ENCODE assay signal across 11 cellular contexts in genomic region chr11:130829801-130830562, GRCh38.
DNase-seq lines count a peak whose midpoint lies in the region; ATAC-seq and TF ChIP-seq lines count a peak whose summit lies in the region.
"Had no signal": no experiment of that assay in that cellular context is flagged by ENCODE, and none has a peak within 500 bp of the region (broad histone marks: within the 10 kb centered on the region; RNA-seq: fewer than 3 reads in every experiment).

No MANE protein-coding gene starts in this region.

- H3K4me3 ChIP-seq in muscle layer of colon (ENCODE audit: low read depth in 1 of 2, low read length in 2 of 2) (peak overlapping the region in 1 of 2 donors; percentile 33), uterus (no peak overlapping the region)

- H3K9me3 ChIP-seq in muscle layer of colon (ENCODE audit: low read length) = no peaks in the 10 kb centered on the region
- H3K9me3 ChIP-seq in uterus = no peaks in the 10 kb centered on the region

- peak; percentile 43 for DNase-seq in astrocyte of the hippocampus (ENCODE audit: low read depth, low spot score)
- peak; percentile 86 for DNase-seq in Right ventricle myocardium superior
- DNase-seq in uterus = peak; percentile 53 to 78
- DNase-seq in NOMO-1 treated with dmso at 0.1 percent for 144 hours (lab: John Stamatoyannopoulos, UW; ENCODE audit: unreplicated experiment) = no peak
- no peak for DNase-seq in activated CD4-positive, alpha-beta T cell treated with anti-CD3 and anti-CD28 coated beads for 1 hour
- DNase-seq: activated CD8-positive, alpha-beta T cell treated with anti-CD3 and anti-CD28 coated beads for 36 hours; amniotic stem cell; stimulated activated CD4-positive, alpha-beta T cell treated with anti-CD3 and anti-CD28 coated beads, Interleukin-15, amount 100 ng/mL, for 24 hours had no signal

- H3K27ac ChIP-seq in muscle layer of colon (ENCODE audit: low read depth, low read length) = peak overlapping the region; percentile 60
- peak overlapping the region; percentile 25 to 47 for H3K27ac ChIP-seq in uterus

- intact Hi-C loops in Right ventricle myocardium superior (cut with DNase I) = loop anchor here (10.0 kb wide), 1 partner anchor 155 kb away; no protein-coding TSS in a partner anchor
- intact Hi-C loops in uterus (cut with DNase I; ENCODE audit: low total_unique reads) = no loop called here

- H3K27me3 ChIP-seq in muscle layer of colon (ENCODE audit: control insufficient read depth in 1 of 2, insufficient read depth in 2 of 2, low read length in 2 of 2) = no peaks in the 10 kb centered on the region
- H3K27me3 ChIP-seq in uterus = no peaks in the 10 kb centered on the region

- no peak for TF ChIP-seq POLR2A in uterus (IDR thresholded peaks at IDR 0.05)

- no peak for TF ChIP-seq CTCF in uterus (IDR thresholded peaks at IDR 0.05)

- H3K4me1 ChIP-seq in muscle layer of colon (ENCODE audit: insufficient read depth, low read length) (peaks cover 64% of the 10 kb centered on the region), uterus (peaks cover 0 to 11% of the 10 kb centered on the region in 2 donors)

- ATAC-seq in Right ventricle myocardium superior (ENCODE audit: poor library complexity) (peak; percentile 79), GM19395 (IDR thresholded peaks at IDR 0.05; ENCODE audit: unreplicated experiment) (no peak)
- ATAC-seq: activated CD8-positive, alpha-beta T cell treated with anti-CD3 and anti-CD28 coated beads for 36 hours; activated T-helper 17 cell treated with anti-CD3 and anti-CD28 coated beads, Interleukin-2, amount 50 U/mL, for 72 hours had no signal

- H3K36me3 ChIP-seq in muscle layer of colon (ENCODE audit: insufficient read depth, low read length) (no peaks in the 10 kb centered on the region), uterus (no peaks in the 10 kb centered on the region)

- H3K9ac ChIP-seq in muscle layer of colon (ENCODE audit: low read length) = no peak overlapping the region

Comparison
In these comparisons a context has a peak if more than half of its experiments do, and no peak if none do; other contexts are left out.
1. DNase-seq: peak in astrocyte of the hippocampus (single experiment), Right ventricle myocardium superior (single experiment) and uterus (2 of 2); none in NOMO-1 treated with dmso at 0.1 percent for 144 hours (single experiment) and activated CD4-positive, alpha-beta T cell treated with anti-CD3 and anti-CD28 coated beads for 1 hour (single experiment).